Comparison of ENCODE assay signal across 19 cellular contexts in genomic region chr9:107108367-107108766, GRCh38.
A peak's percentile ranks its signal among the peaks of the same experiment; 100 is the strongest.
DNase-seq lines count a peak whose midpoint lies in the region; ATAC-seq lines count a peak whose summit lies in the region.
"Had no signal": no experiment of that assay in that cellular context is flagged by ENCODE, and none has a peak within 500 bp of the region (broad histone marks: within the 10 kb centered on the region; RNA-seq: fewer than 3 reads in every experiment).

No MANE protein-coding gene starts in this region.

- ATAC-seq in GM18868 (IDR thresholded peaks at IDR 0.05; ENCODE audit: unreplicated experiment) (no peak), GM18502 (IDR thresholded peaks at IDR 0.05; ENCODE audit: poor library complexity, unreplicated experiment) (no peak)
- ATAC-seq: A549, GM23338, HCT116, K562 had no signal

- DNase-seq in DMS 273 (lab: John Stamatoyannopoulos, UW; ENCODE audit: unreplicated experiment) = peak; percentile 29
- no peak for DNase-seq in DMS 273 treated with DMSO at 0.1 percent for 48 hours (lab: John Stamatoyannopoulos, UW)
- DNase-seq in NCI-H524 (lab: John Stamatoyannopoulos, UW) = peak; percentile 77 to 95
- DNase-seq in NCI-H69 (lab: John Stamatoyannopoulos, UW) = peak; percentile 80
- DNase-seq in NOMO-1 (lab: John Stamatoyannopoulos, UW; ENCODE audit: unreplicated experiment in 2 of 2) = no peak
- DNase-seq: AML-193; Caco-2; CD4-positive, alpha-beta T cell; DMS79 treated with DMSO at 0.1 percent for 48 hours; GF-D8; H7; HFFc6; IMR-90 had no signal

Comparison
In these comparisons a context has a peak if more than half of its experiments do, and no peak if none do; other contexts are left out.
1. DNase-seq: peak in DMS 273 (single experiment), NCI-H524 (2 of 2) and NCI-H69 (single experiment); none in DMS 273 treated with DMSO at 0.1 percent for 48 hours (single experiment) and NOMO-1 (0 of 2).